24 cellular contexts compared by ENCODE assay signal in the genomic region with DNA sequence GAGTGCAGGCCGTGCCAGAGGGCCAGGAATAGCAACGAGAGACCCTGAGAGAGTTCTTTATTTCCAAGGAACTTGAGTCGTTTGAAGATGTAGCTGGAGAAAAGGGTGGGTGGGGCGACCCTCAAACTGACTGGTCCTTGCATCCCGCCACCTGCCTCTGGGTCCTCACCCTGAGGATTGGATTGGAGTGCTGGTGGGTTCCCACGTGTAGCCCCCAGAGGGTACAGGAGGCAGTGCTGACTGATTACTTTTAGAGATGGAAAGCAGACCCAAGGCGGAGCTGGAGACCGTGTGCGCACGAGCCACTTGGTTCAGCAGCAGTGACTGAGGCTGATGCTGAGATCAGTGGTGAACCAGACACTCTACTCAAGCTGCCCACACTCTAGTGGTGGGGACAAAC. TPM values are rescaled to one million over a fixed set of nuclear protein-coding genes. Genes with fewer than 3 reads are reported as not detected.
DNase-seq lines count a peak whose midpoint lies in the region; ATAC-seq, FAIRE-seq and TF ChIP-seq lines count a peak whose summit lies in the region.
"Had no signal": no experiment of that assay in that cellular context is flagged by ENCODE, and none has a peak within 500 bp of the region (broad histone marks: within the 10 kb centered on the region; RNA-seq: fewer than 3 reads in every experiment).

No MANE protein-coding gene starts in this region.

- TF ChIP-seq RAD21 in GM12878 (IDR thresholded peaks at IDR 0.05; ENCODE audit: insufficient read depth, low read depth, low read length): no peak

- no peak overlapping the region for H3K9ac ChIP-seq in GM12878 (ENCODE audit: control insufficient read depth, insufficient read depth, low read length)

- H3K4me3 ChIP-seq in GM12878 (no peak overlapping the region), stomach (no peak overlapping the region)
- H3K4me3 ChIP-seq: coronary artery, hepatocyte, transverse colon had no signal

- no peaks in the 10 kb centered on the region for H3K9me3 Mint-ChIP-seq in activated naive CD4-positive, alpha-beta T cell treated with anti-CD3 and anti-CD28 coated beads, Interleukin-2, amount 50 U/mL, for 24 hours
- H3K9me3 Mint-ChIP-seq in mesothelial cell of epicardium: no peaks in the 10 kb centered on the region
- H3K9me3 Mint-ChIP-seq: activated CD4-positive, alpha-beta T cell treated with anti-CD3 and anti-CD28 coated beads, Interleukin-2, amount 10 ng/mL, durations not matched to agents 7 days and 5 days; memory B cell; nephron had no signal

- intact Hi-C loops in GM12878 (cut with micrococcal nuclease; ENCODE audit: unreplicated experiment): no loop called here
- intact Hi-C loops in stomach (cut with DNase I; ENCODE audit: low total_unique reads): loop anchor here (5.0 kb wide), 1 partner anchor 35 kb away; no protein-coding TSS in a partner anchor

- peaks cover 13% of the 10 kb centered on the region for H3K36me3 Mint-ChIP-seq in activated naive CD4-positive, alpha-beta T cell treated with anti-CD3 and anti-CD28 coated beads, Interleukin-2, amount 50 U/mL, for 24 hours
- peaks cover 24% of the 10 kb centered on the region for H3K36me3 Mint-ChIP-seq in mesothelial cell of epicardium

- H3K4me3 Mint-ChIP-seq in activated naive CD4-positive, alpha-beta T cell treated with anti-CD3 and anti-CD28 coated beads, Interleukin-2, amount 50 U/mL, for 24 hours: no peak overlapping the region
- no peak overlapping the region for H3K4me3 Mint-ChIP-seq in mesothelial cell of epicardium
- H3K4me3 Mint-ChIP-seq: activated CD4-positive, alpha-beta T cell treated with anti-CD3 and anti-CD28 coated beads, Interleukin-2, amount 10 ng/mL, durations not matched to agents 7 days and 5 days; memory B cell; nephron had no signal

- BruUV-seq in GM12878 (replicated peaks; lab: Mats Ljungman, UMichigan): no TSS peak

- no peaks in the 10 kb centered on the region for H3K27me3 Mint-ChIP-seq in activated naive CD4-positive, alpha-beta T cell treated with anti-CD3 and anti-CD28 coated beads, Interleukin-2, amount 50 U/mL, for 24 hours
- H3K27me3 Mint-ChIP-seq in mesothelial cell of epicardium (ENCODE audit: low read depth): no peaks in the 10 kb centered on the region
- H3K27me3 Mint-ChIP-seq: activated CD4-positive, alpha-beta T cell treated with anti-CD3 and anti-CD28 coated beads, Interleukin-2, amount 10 ng/mL, durations not matched to agents 7 days and 5 days; memory B cell had no signal

- TF ChIP-seq POLR2A in GM12878 (IDR thresholded peaks at IDR 0.05; ENCODE audit: low read depth, low read length): 0 out of 2 replicates have a peak, but pooled peaks have one; percentile 48
- no peak for TF ChIP-seq POLR2A in stomach (IDR thresholded peaks at IDR 0.05)

- peaks cover 12% of the 10 kb centered on the region for H3K4me1 ChIP-seq in GM12878 (ENCODE audit: control insufficient read depth, insufficient read depth, low read length)
- H3K4me1 ChIP-seq in stomach: peaks cover 30 to 44% (median 40%) of the 10 kb centered on the region in 4 donors
- H3K4me1 ChIP-seq: transverse colon had no signal

- H3K4me1 Mint-ChIP-seq in activated naive CD4-positive, alpha-beta T cell treated with anti-CD3 and anti-CD28 coated beads, Interleukin-2, amount 50 U/mL, for 24 hours: peaks cover 12% of the 10 kb centered on the region
- no peaks in the 10 kb centered on the region for H3K4me1 Mint-ChIP-seq in mesothelial cell of epicardium
- H3K4me1 Mint-ChIP-seq: nephron had no signal

- H3K9me3 ChIP-seq in GM12878 (replicated peaks; ENCODE audit: control insufficient read depth, insufficient read depth, low read length) (no peaks in the 10 kb centered on the region), stomach (no peaks in the 10 kb centered on the region)
- H3K9me3 ChIP-seq: transverse colon had no signal

- in situ Hi-C loops in GM12878 (cut with MboI): no loop called here

- H2AFZ ChIP-seq in GM12878 (ENCODE audit: control insufficient read depth, low read depth, low read length): no peak overlapping the region
- H2AFZ ChIP-seq: hepatocyte had no signal

- no peak overlapping the region for H3K27ac ChIP-seq in GM12878 (ENCODE audit: control insufficient read depth, insufficient read depth)
- peak overlapping the region in 3 of 5 donors; percentile 57 to 71 (median 70) for H3K27ac ChIP-seq in stomach
- H3K27ac ChIP-seq: brain microvascular endothelial cell, coronary artery, hepatocyte, HL-60, transverse colon had no signal

- H3K36me3 ChIP-seq in GM12878 (ENCODE audit: control insufficient read depth in 2 of 2, insufficient read depth in 2 of 2, low read length in 1 of 2) (peaks cover 26 to 55% of the 10 kb centered on the region in 2 experiments), stomach (peaks cover 75 to 97% (median 90%) of the 10 kb centered on the region in 4 donors)

- SMC1A ChIA-PET in GM12878 (lab: Charles Lee; ENCODE audit: uncharacterized antibody, unreplicated experiment): interaction anchor here (0.9 kb wide), 1 partner anchor 135 kb away, joined by 3 read pairs; no protein-coding TSS in a partner anchor

- H3K79me2 ChIP-seq in GM12878 (ENCODE audit: control insufficient read depth, insufficient read depth, low read length): peaks cover 4% of the 10 kb centered on the region

- H3K27me3 ChIP-seq in GM12878 (replicated peaks in 1 of 2; ENCODE audit: control insufficient read depth in 2 of 2, insufficient read depth in 2 of 2, low read length in 1 of 2) (no peaks in the 10 kb centered on the region), stomach (no peaks in the 10 kb centered on the region)
- H3K27me3 ChIP-seq: brain microvascular endothelial cell, hepatocyte, transverse colon had no signal

- no peak overlapping the region for H3K4me2 ChIP-seq in GM12878 (ENCODE audit: control insufficient read depth, insufficient read depth)
- H3K4me2 ChIP-seq: hepatocyte had no signal

- TF ChIP-seq EP300 in GM12878 (IDR thresholded peaks at IDR 0.05; ENCODE audit: borderline replicate concordance in 1 of 2, control insufficient read depth in 1 of 2, low read depth in 2 of 2, low read length in 2 of 2) (no peak), stomach (IDR thresholded peaks at IDR 0.05) (no peak)

- ATAC-seq in GM12878: no peak

- POLR2A ChIA-PET in GM12878 (lab: Charles Lee): interaction anchor here (0.6 kb wide), 1 partner anchor 37 kb away, joined by 5 read pairs; no protein-coding TSS in a partner anchor

- WGBS in GM12878 (ENCODE audit: insufficient coverage, insufficient replicate concordance, low lambda C conversion rate, missing lambda C conversion rate): 91% methylated on average over 10 of the region's 10 CpGs
- 71 to 78% (median 78%) methylated on average over 10 of the region's 10 CpGs for WGBS in stomach, 5 donors

- TF ChIP-seq CTCF in GM12878 (IDR thresholded peaks at IDR 0.05 in 2 of 3, conservative IDR thresholded peaks at IDR 0.05 in 1 of 3; ENCODE audit: control insufficient read depth in 2 of 3, extremely low read depth in 1 of 3, insufficient read depth in 1 of 3, low read depth in 3 of 3, low read length in 3 of 3) (no peak), stomach (IDR thresholded peaks at IDR 0.05) (no peak), mesothelial cell of epicardium (IDR thresholded peaks at IDR 0.05; ENCODE audit: unreplicated experiment) (no peak)

- CTCF ChIA-PET in GM12878 (lab: Yijun Ruan, JAX): interaction anchor here (0.9 kb wide), 1 partner anchor 167 kb away, joined by 3 read pairs; no protein-coding TSS in a partner anchor

- RAD21 ChIA-PET in GM12878 (lab: Charles Lee; ENCODE audit: unreplicated experiment): interaction anchor here (1.1 kb wide), 1 partner anchor 106 kb away, joined by 3 read pairs; no protein-coding TSS in a partner anchor

- peak overlapping the region; percentile 76 for H3K27ac Mint-ChIP-seq in activated naive CD4-positive, alpha-beta T cell treated with anti-CD3 and anti-CD28 coated beads, Interleukin-2, amount 50 U/mL, for 24 hours
- no peak overlapping the region for H3K27ac Mint-ChIP-seq in mesothelial cell of epicardium
- H3K27ac Mint-ChIP-seq: activated CD4-positive, alpha-beta T cell treated with anti-CD3 and anti-CD28 coated beads, Interleukin-2, amount 10 ng/mL, durations not matched to agents 7 days and 5 days; memory B cell; nephron had no signal

- H4K20me1 ChIP-seq in GM12878 (ENCODE audit: control insufficient read depth, insufficient read depth): no peaks in the 10 kb centered on the region; the same call in 1 of the 2 replicates

- no peak for FAIRE-seq in GM12878 (lab: Jason Lieb, UNC)
- FAIRE-seq: endothelial cell of umbilical vein, kidney, TTC549 had no signal

- no peak for DNase-seq in activated naive CD4-positive, alpha-beta T cell (lab: John Stamatoyannopoulos, UW)
- DNase-seq in GM12878 (ENCODE audit: low read depth, low spot score): no peak
- no peak for DNase-seq in stomach
- no peak for DNase-seq in midbrain (lab: John Stamatoyannopoulos, UW)
- no peak for DNase-seq in mesothelial cell of epicardium (ENCODE audit: low spot score in 2 of 2, unreplicated experiment in 2 of 2)
- DNase-seq: ACHN; activated CD4-positive, alpha-beta T cell treated with anti-CD3 and anti-CD28 coated beads, Interleukin-2, amount 10 ng/mL, durations not matched to agents 7 days and 5 days; brain microvascular endothelial cell; DMS 273 treated with DMSO at 0.1 percent for 48 hours; foreskin fibroblast; kidney; MV-4-11; NCI-H2029 treated with DMSO at 0.1 percent for 48 hours; NCI-H510A treated with DMSO at 0.1 percent for 48 hours; RPMI8226; transverse colon had no signal

RNA-seq across cellular contexts. Expression of a gene that starts 6.9 kb away (rescaled TPM):
- total RNA-seq in GM12878 (2013; cell fraction: nucleolus; rRNA removed): 120 and 131 TPM in 2 replicates
- total RNA-seq in GM12878 (2014; rRNA removed) (54.6 and 69.0 TPM in 2 replicates), GM12878 (2014; rRNA removed; fragmentation: Illumina TruSeq; extraction: Trizol) (67.8 and 69.9 TPM in 2 replicates), GM12878 (2021) (82.4 and 84.4 TPM in 2 replicates), stomach (10 to 100 TPM in 3 of 5 donors, 1 to 10 TPM in 2; 1.2 to 86.6 (median 25.2) TPM), mesothelial cell of epicardium (31.6 to 37.7 TPM (median 33.5 TPM) in 3 replicates)
- polyA plus RNA-seq in GM12878 (2011; ENCODE audit: low read depth): 25.0 TPM
- polyA plus RNA-seq in GM12878 (2011; rRNA removed) (75.9 and 77.7 TPM in 2 replicates), GM12878 (2014; fragmentation: Illumina TruSeq; extraction: Trizol) (77.2 and 91.3 TPM in 2 replicates), GM12878 (2014; fragmentation: Nextera tagmentation; extraction: Ambion mirVana) (100 to 1,000 TPM; 158 to 164 TPM), GM12878 (2014; rRNA removed) (78.0 and 94.4 TPM in 2 replicates), GM12878 (2016; fragmentation: Nextera tagmentation; extraction: Ambion mirVana) (100 to 1,000 TPM; 154 to 165 TPM), stomach (10 to 100 TPM; 19.3 to 22.7 (median 21.7) TPM)
- polyA plus RNA-seq in GM12878 (2011; cell fraction: cytosol; rRNA removed): 52.6 and 55.9 TPM in 2 replicates
- 44.5 and 60.9 TPM in 2 replicates for polyA plus RNA-seq in GM12878 (2011; cell fraction: nucleus; rRNA removed)
- 44.6 and 77.4 TPM in 2 replicates for polyA plus RNA-seq in GM12878 (2012)
- polyA minus RNA-seq in GM12878 (2011; rRNA and poly(A)+ RNA removed): 35.5 and 39.6 TPM in 2 replicates
- 16.1 and 16.7 TPM in 2 replicates for polyA minus RNA-seq in GM12878 (2011; cell fraction: cytosol; rRNA and poly(A)+ RNA removed)
- 25.1 and 34.8 TPM in 2 replicates for polyA minus RNA-seq in GM12878 (2011; cell fraction: nucleus; rRNA and poly(A)+ RNA removed)

RNA-seq across cellular contexts. Expression of a gene that starts 7.2 kb away (rescaled TPM):
- 71.8 and 79.5 TPM in 2 replicates for total RNA-seq in GM12878 (2013; cell fraction: nucleolus; rRNA removed)
- 517 and 520 TPM in 2 replicates for total RNA-seq in GM12878 (2014; rRNA removed)
- 421 and 455 TPM in 2 replicates for total RNA-seq in GM12878 (2014; rRNA removed; fragmentation: Illumina TruSeq; extraction: Trizol)
- total RNA-seq in GM12878 (2021): 466 and 483 TPM in 2 replicates
- 203 TPM for polyA plus RNA-seq in GM12878 (2011; ENCODE audit: low read depth)
- 395 and 522 TPM in 2 replicates for polyA plus RNA-seq in GM12878 (2011; rRNA removed)
- polyA plus RNA-seq in GM12878 (2011; cell fraction: cytosol; rRNA removed): 672 and 758 TPM in 2 replicates
- polyA plus RNA-seq in GM12878 (2011; cell fraction: nucleus; rRNA removed): 449 and 501 TPM in 2 replicates
- 307 and 316 TPM in 2 replicates for polyA plus RNA-seq in GM12878 (2012)
- polyA plus RNA-seq in GM12878 (2014; fragmentation: Illumina TruSeq; extraction: Trizol): 410 and 549 TPM in 2 replicates
- polyA plus RNA-seq in GM12878 (2014; fragmentation: Nextera tagmentation; extraction: Ambion mirVana): 100 to 1,000 TPM; 112 to 270 TPM
- polyA plus RNA-seq in GM12878 (2014; rRNA removed): 586 and 591 TPM in 2 replicates
- 100 to 1,000 TPM; 412 to 433 TPM for polyA plus RNA-seq in GM12878 (2016; fragmentation: Nextera tagmentation; extraction: Ambion mirVana)
- polyA minus RNA-seq in GM12878 (2011; rRNA and poly(A)+ RNA removed): 204 and 309 TPM in 2 replicates
- 112 and 115 TPM in 2 replicates for polyA minus RNA-seq in GM12878 (2011; cell fraction: cytosol; rRNA and poly(A)+ RNA removed)
- polyA minus RNA-seq in GM12878 (2011; cell fraction: nucleus; rRNA and poly(A)+ RNA removed): 98.4 and 155 TPM in 2 replicates
- total RNA-seq in stomach: 100 to 1,000 TPM in 4 of 5 donors, 10 to 100 TPM in 1; 49.2 to 441 (median 150) TPM
- 100 to 1,000 TPM; 150 to 179 (median 154) TPM for polyA plus RNA-seq in stomach
- total RNA-seq in mesothelial cell of epicardium: 221 to 229 TPM (median 224 TPM) in 3 replicates

RNA-seq across cellular contexts. Expression of a gene that starts 26.5 kb away (rescaled TPM):
- total RNA-seq in GM12878 (2013; cell fraction: nucleolus; rRNA removed): 158 and 159 TPM in 2 replicates
- total RNA-seq in GM12878 (2014; rRNA removed) (346 and 376 TPM in 2 replicates), GM12878 (2014; rRNA removed; fragmentation: Illumina TruSeq; extraction: Trizol) (214 and 235 TPM in 2 replicates), GM12878 (2021) (443 and 457 TPM in 2 replicates), stomach (10 to 100 TPM; 11.2 to 36.6 (median 28.0) TPM), mesothelial cell of epicardium (21.6 to 26.2 TPM (median 23.6 TPM) in 3 replicates)
- 315 TPM for polyA plus RNA-seq in GM12878 (2011; ENCODE audit: low read depth)
- polyA plus RNA-seq in GM12878 (2011; rRNA removed) (208 and 364 TPM in 2 replicates), GM12878 (2014; fragmentation: Illumina TruSeq; extraction: Trizol) (265 and 453 TPM in 2 replicates), GM12878 (2014; fragmentation: Nextera tagmentation; extraction: Ambion mirVana) (100 to 1,000 TPM; 229 to 413 TPM), GM12878 (2014; rRNA removed) (397 and 409 TPM in 2 replicates), GM12878 (2016; fragmentation: Nextera tagmentation; extraction: Ambion mirVana) (100 to 1,000 TPM; 325 to 364 TPM), stomach (10 to 100 TPM; 40.6 to 51.2 (median 41.2) TPM)
- 393 and 481 TPM in 2 replicates for polyA plus RNA-seq in GM12878 (2011; cell fraction: cytosol; rRNA removed)
- 567 and 675 TPM in 2 replicates for polyA plus RNA-seq in GM12878 (2011; cell fraction: nucleus; rRNA removed)
- 374 and 383 TPM in 2 replicates for polyA plus RNA-seq in GM12878 (2012)
- 268 and 357 TPM in 2 replicates for polyA minus RNA-seq in GM12878 (2011; rRNA and poly(A)+ RNA removed)
- polyA minus RNA-seq in GM12878 (2011; cell fraction: cytosol; rRNA and poly(A)+ RNA removed): 137 and 144 TPM in 2 replicates
- 127 and 185 TPM in 2 replicates for polyA minus RNA-seq in GM12878 (2011; cell fraction: nucleus; rRNA and poly(A)+ RNA removed)

RNA-seq across cellular contexts. Expression of a gene that starts 33.8 kb away (rescaled TPM):
- total RNA-seq in GM12878 (2013; cell fraction: nucleolus; rRNA removed): 34.9 and 36.3 TPM in 2 replicates
- total RNA-seq in GM12878 (2014; rRNA removed) (223 and 231 TPM in 2 replicates), GM12878 (2014; rRNA removed; fragmentation: Illumina TruSeq; extraction: Trizol) (109 and 124 TPM in 2 replicates), GM12878 (2021) (192 and 194 TPM in 2 replicates), stomach (100 to 1,000 TPM; 155 to 453 (median 306) TPM), mesothelial cell of epicardium (203 to 215 TPM (median 204 TPM) in 3 replicates)
- 177 TPM for polyA plus RNA-seq in GM12878 (2011; ENCODE audit: low read depth)
- polyA plus RNA-seq in GM12878 (2011; rRNA removed) (183 and 331 TPM in 2 replicates), GM12878 (2014; fragmentation: Illumina TruSeq; extraction: Trizol) (8.0 and 64.5 TPM in 2 replicates), GM12878 (2014; fragmentation: Nextera tagmentation; extraction: Ambion mirVana) (100 to 1,000 TPM; 138 to 170 TPM), GM12878 (2014; rRNA removed) (373 and 377 TPM in 2 replicates), GM12878 (2016; fragmentation: Nextera tagmentation; extraction: Ambion mirVana) (100 to 1,000 TPM; 274 to 291 TPM), stomach (100 to 1,000 TPM; 418 to 621 (median 443) TPM)
- 632 and 839 TPM in 2 replicates for polyA plus RNA-seq in GM12878 (2011; cell fraction: cytosol; rRNA removed)
- 336 and 343 TPM in 2 replicates for polyA plus RNA-seq in GM12878 (2011; cell fraction: nucleus; rRNA removed)
- 433 and 438 TPM in 2 replicates for polyA plus RNA-seq in GM12878 (2012)
- polyA minus RNA-seq in GM12878 (2011; rRNA and poly(A)+ RNA removed): 89.4 and 141 TPM in 2 replicates
- polyA minus RNA-seq in GM12878 (2011; cell fraction: cytosol; rRNA and poly(A)+ RNA removed): 46.1 and 52.9 TPM in 2 replicates
- polyA minus RNA-seq in GM12878 (2011; cell fraction: nucleus; rRNA and poly(A)+ RNA removed): 71.7 and 114 TPM in 2 replicates

RNA-seq across cellular contexts. Expression of a gene that starts 34.0 kb away (rescaled TPM):
- total RNA-seq in GM12878 (2013; cell fraction: nucleolus; rRNA removed): not detected in 2 replicates
- not detected in 2 replicates for total RNA-seq in GM12878 (2014; rRNA removed)
- not detected in 2 replicates for total RNA-seq in GM12878 (2014; rRNA removed; fragmentation: Illumina TruSeq; extraction: Trizol)
- total RNA-seq in GM12878 (2021): not detected in 2 replicates
- not detected for polyA plus RNA-seq in GM12878 (2011; ENCODE audit: low read depth)
- not detected in 2 replicates for polyA plus RNA-seq in GM12878 (2011; rRNA removed)
- polyA plus RNA-seq in GM12878 (2011; cell fraction: cytosol; rRNA removed): not detected in 2 replicates
- not detected in 2 replicates for polyA plus RNA-seq in GM12878 (2011; cell fraction: nucleus; rRNA removed)
- not detected in 2 replicates for polyA plus RNA-seq in GM12878 (2012)
- polyA plus RNA-seq in GM12878 (2014; fragmentation: Illumina TruSeq; extraction: Trizol): not detected in 2 replicates
- polyA plus RNA-seq in GM12878 (2014; fragmentation: Nextera tagmentation; extraction: Ambion mirVana): not detected
- not detected in 2 replicates for polyA plus RNA-seq in GM12878 (2014; rRNA removed)
- polyA plus RNA-seq in GM12878 (2016; fragmentation: Nextera tagmentation; extraction: Ambion mirVana): not detected
- polyA minus RNA-seq in GM12878 (2011; rRNA and poly(A)+ RNA removed): not detected in 2 replicates
- not detected in 2 replicates for polyA minus RNA-seq in GM12878 (2011; cell fraction: cytosol; rRNA and poly(A)+ RNA removed)
- not detected in 2 replicates for polyA minus RNA-seq in GM12878 (2011; cell fraction: nucleus; rRNA and poly(A)+ RNA removed)
- total RNA-seq in stomach: not detected
- polyA plus RNA-seq in stomach: not detected
- not detected in 3 replicates for total RNA-seq in mesothelial cell of epicardium
- total RNA-seq: activated CD4-positive, alpha-beta T cell treated with anti-CD3 and anti-CD28 coated beads, Interleukin-2, amount 10 ng/mL, durations not matched to agents 7 days and 5 days; endothelial cell of umbilical vein; hepatocyte; kidney; transverse colon had no signal
- polyA plus RNA-seq: endothelial cell of umbilical vein, hepatocyte had no signal
